In genomic region chr21:37374026-37374425, GRCh38 we compare ENCODE assay signal across 10 cellular contexts. TPM values are rescaled to one million over a fixed set of nuclear protein-coding genes. Genes with fewer than 3 reads are reported as not detected.
DNase-seq lines count a peak whose midpoint lies in the region; ATAC-seq and TF ChIP-seq lines count a peak whose summit lies in the region.
"Had no signal": no experiment of that assay in that cellular context is flagged by ENCODE, and none has a peak within 500 bp of the region (broad histone marks: within the 10 kb centered on the region; RNA-seq: fewer than 3 reads in every experiment).

No MANE protein-coding gene starts in this region.

- no peaks in the 10 kb centered on the region for H3K36me3 Mint-ChIP-seq in GM23338 (ENCODE audit: low read depth)
- H3K36me3 Mint-ChIP-seq in osteocyte (ENCODE audit: unreplicated experiment): no peaks in the 10 kb centered on the region

- no peaks in the 10 kb centered on the region for H3K36me3 ChIP-seq in GM23338 (ENCODE audit: insufficient read depth)
- H3K36me3 ChIP-seq in SU-DHL-6 (ENCODE audit: low read length): no peaks in the 10 kb centered on the region
- H3K36me3 ChIP-seq in heart left ventricle: no peaks in the 10 kb centered on the region

- no peaks in the 10 kb centered on the region for H3K9me3 ChIP-seq in SU-DHL-6 (ENCODE audit: insufficient read depth, low read length)
- H3K9me3 ChIP-seq in heart left ventricle: no peaks in the 10 kb centered on the region

- no peak overlapping the region for H2AFZ ChIP-seq in GM23338
- no peak overlapping the region for H2AFZ ChIP-seq in SU-DHL-6 (ENCODE audit: low read depth, low read length, severe bottlenecking)

- H3K4me1 Mint-ChIP-seq in GM23338: peaks cover 66% of the 10 kb centered on the region
- H3K4me1 Mint-ChIP-seq in osteocyte (ENCODE audit: unreplicated experiment): peaks cover 70% of the 10 kb centered on the region

- H3K27ac Mint-ChIP-seq in GM23338: no peak overlapping the region
- peak overlapping the region; percentile 78 for H3K27ac Mint-ChIP-seq in osteocyte (ENCODE audit: unreplicated experiment)

- no peak overlapping the region for H3K4me3 Mint-ChIP-seq in GM23338
- no peak overlapping the region for H3K4me3 Mint-ChIP-seq in osteocyte (ENCODE audit: unreplicated experiment)

- intact Hi-C loops in heart left ventricle (cut with DNase I): loop anchor here in 5 of 10 donors (5.0 to 10.0 kb wide), 6 partner anchors 43 to 191 kb away; no protein-coding TSS in a partner anchor

- H4K20me1 ChIP-seq in GM23338 (replicated peaks; ENCODE audit: insufficient read depth) (peaks cover 77% of the 10 kb centered on the region), SU-DHL-6 (ENCODE audit: low read depth, low read length) (peaks cover 71% of the 10 kb centered on the region)

- ATAC-seq in GM23338: no peak
- ATAC-seq in HG03108 (IDR thresholded peaks at IDR 0.05; ENCODE audit: unreplicated experiment): no peak
- ATAC-seq in heart left ventricle: no peak

- H3K27me3 Mint-ChIP-seq in GM23338 (ENCODE audit: insufficient read depth, low read depth, poor library complexity): peaks cover 2% of the 10 kb centered on the region
- H3K27me3 Mint-ChIP-seq in osteocyte (ENCODE audit: unreplicated experiment): no peaks in the 10 kb centered on the region

- H3K4me1 ChIP-seq in GM23338 (ENCODE audit: insufficient read depth) (peaks cover 43% of the 10 kb centered on the region), heart left ventricle (peaks cover 6 to 97% (median 86%) of the 10 kb centered on the region in 12 donors)

- H3K4me2 ChIP-seq in GM23338: no peak overlapping the region
- peak overlapping the region; percentile 29 for H3K4me2 ChIP-seq in SU-DHL-6 (ENCODE audit: low read depth, low read length, poor library complexity, severe bottlenecking)

- no peaks in the 10 kb centered on the region for H3K27me3 ChIP-seq in GM23338 (ENCODE audit: insufficient read depth)
- no peaks in the 10 kb centered on the region for H3K27me3 ChIP-seq in SU-DHL-6 (ENCODE audit: low read length)
- no peaks in the 10 kb centered on the region for H3K27me3 ChIP-seq in heart left ventricle

- no peaks in the 10 kb centered on the region for H3F3A ChIP-seq in GM23338 (replicated peaks; ENCODE audit: low read depth)
- peaks cover 11% of the 10 kb centered on the region for H3F3A ChIP-seq in SU-DHL-6 (ENCODE audit: insufficient read depth)

- 46 to 59% (median 53%) methylated on average over 5 of the region's 5 CpGs for WGBS in heart left ventricle, 4 donors

- H3K4me3 ChIP-seq in GM23338: 0 out of 2 replicates have a peak overlapping the region, but pooled peaks have one; percentile 4
- no peak overlapping the region for H3K4me3 ChIP-seq in SU-DHL-6 (ENCODE audit: insufficient read depth, low read length, poor library complexity, severe bottlenecking)
- no peak overlapping the region for H3K4me3 ChIP-seq in heart left ventricle

- no peak for TF ChIP-seq CTCF in GM23338 (conservative IDR thresholded peaks at IDR 0.05; ENCODE audit: low read depth in 2 of 2)
- no peak for TF ChIP-seq CTCF in SU-DHL-6 (IDR thresholded peaks at IDR 0.05; ENCODE audit: insufficient read depth, low read length, poor library complexity, severe bottlenecking)
- no peak for TF ChIP-seq CTCF in osteocyte (IDR thresholded peaks at IDR 0.05)
- TF ChIP-seq CTCF in heart left ventricle (IDR thresholded peaks at IDR 0.05): no peak

- TF ChIP-seq POLR2A in heart left ventricle (IDR thresholded peaks at IDR 0.05): no peak

- H3K9ac ChIP-seq in SU-DHL-6 (ENCODE audit: low read length): no peak overlapping the region

- H3K9me2 ChIP-seq in GM23338 (ENCODE audit: insufficient read depth): 0 out of 2 replicates have a peak, but pooled peaks cover 3% of the 10 kb centered on the region
- H3K9me2 ChIP-seq in SU-DHL-6 (replicated peaks; ENCODE audit: insufficient read depth, low read length): no peaks in the 10 kb centered on the region

- H3K79me2 ChIP-seq in GM23338 (replicated peaks; ENCODE audit: insufficient read depth) (peaks cover 100% of the 10 kb centered on the region), SU-DHL-6 (ENCODE audit: insufficient read depth, low read length) (peaks cover 100% of the 10 kb centered on the region)

- no peaks in the 10 kb centered on the region for H3K9me3 Mint-ChIP-seq in GM23338
- H3K9me3 Mint-ChIP-seq in osteocyte (ENCODE audit: unreplicated experiment): no peaks in the 10 kb centered on the region

- H3K27ac ChIP-seq in GM23338 (ENCODE audit: low read depth): no peak overlapping the region
- no peak overlapping the region for H3K27ac ChIP-seq in SU-DHL-6 (ENCODE audit: low read depth, low read length)
- peak overlapping the region; percentile 73 for H3K27ac ChIP-seq in epithelial cell of prostate
- H3K27ac ChIP-seq in caudate nucleus (ENCODE audit: low read depth, low read length): no peak overlapping the region
- H3K27ac ChIP-seq in heart left ventricle: peak overlapping the region in 3 of 12 donors; percentile 11 to 32 (median 16)

- no peak for DNase-seq in GM23338 (ENCODE audit: low spot score)
- peak; percentile 54 for DNase-seq in epithelial cell of prostate (ENCODE audit: low read depth, low spot score)
- DNase-seq in osteocyte (ENCODE audit: extremely low spot score, unreplicated experiment): no peak
- no peak for DNase-seq in caudate nucleus (lab: John Stamatoyannopoulos, UW)
- DNase-seq in heart left ventricle: no peak
- DNase-seq: hypothalamus; NCI-H1105 treated with DMSO at 0.1 percent for 48 hours; stimulated activated CD4-positive, alpha-beta T cell treated with anti-CD3 and anti-CD28 coated beads, Interleukin-4, amount 100 ng/mL, for 24 hours had no signal

TF ChIP-seq in GM23338, 12 proteins besides CTCF, POLR2A, EP300 and RAD21 (continues in another document):
- TF ChIP-seq ZNF331 (CRISPR knock-in tag; IDR thresholded peaks at IDR 0.05; ENCODE audit: low read depth) (no peak), ZNF462 (CRISPR knock-in tag; IDR thresholded peaks at IDR 0.05) (no peak), CREB1 (CRISPR knock-in tag; IDR thresholded peaks at IDR 0.05; ENCODE audit: low read depth) (no peak), EZH2 (IDR thresholded peaks at IDR 0.05; ENCODE audit: low read depth, unreplicated experiment) (no peak), STAT1 (IDR thresholded peaks at IDR 0.05; ENCODE audit: unreplicated experiment) (no peak)

RNA-seq across cellular contexts. Expression of gene DYRK1A, which starts 7.5 kb away (rescaled TPM):
- 82.9 and 84.7 TPM in 2 replicates for total RNA-seq in GM23338 (2014; rRNA removed; shearing (Covaris generic))
- polyA plus RNA-seq in GM23338 (2016; fragmentation: Nextera tagmentation; extraction: Ambion mirVana) (10.3 and 11.0 TPM in 2 replicates), heart left ventricle (10 to 100 TPM; 24.5 to 35.9 TPM)
- total RNA-seq in osteocyte (58.4 and 63.2 TPM in 2 replicates), heart left ventricle (10 to 100 TPM; 59.3 to 96.6 (median 72.1) TPM)
